28 cellular contexts compared by ENCODE assay signal in genomic region chr2:193371200-193371599, GRCh38.
"Had no signal": no experiment of that assay in that cellular context is flagged by ENCODE, and none has a peak within 500 bp of the region (broad histone marks: within the 10 kb centered on the region; RNA-seq: fewer than 3 reads in every experiment).

No MANE protein-coding gene starts in this region.

- H3K4me1 Mint-ChIP-seq: activated B cell treated with CpG ODN at 0.5 μM for 24 hours; activated CD4-positive, alpha-beta T cell treated with anti-CD3 and anti-CD28 coated beads for 36 hours; activated T-helper 17 cell treated with anti-CD3 and anti-CD28 coated beads, Interleukin-2, amount 50 U/mL, for 72 hours; naive thymus-derived CD8-positive, alpha-beta T cell; stimulated activated naive B cell treated with anti-CD40 and anti-IgM and Interleukin-4, amounts not matched to agents 10 μg/mL and 1 μg/mL and 100 μg/mL, for 72 hours; T-cell had no signal

- H3K27ac ChIP-seq: adrenal gland, heart left ventricle, left ventricle myocardium inferior, neutrophil, ovary, psoas muscle, transverse colon had no signal

- H3K4me1 ChIP-seq: adrenal gland, heart left ventricle, left ventricle myocardium inferior, psoas muscle, transverse colon had no signal

- H3K27me3 ChIP-seq: adrenal gland, heart left ventricle, neutrophil, transverse colon had no signal

- H3K9me3 ChIP-seq: adrenal gland, heart left ventricle, neutrophil, ovary, psoas muscle, transverse colon had no signal

- FAIRE-seq: astrocyte, TTC549, urothelium cell line had no signal

- ATAC-seq: activated CD4-positive, alpha-beta T cell treated with anti-CD3 and anti-CD28 coated beads for 36 hours; activated T-helper 17 cell treated with anti-CD3 and anti-CD28 coated beads, Interleukin-2, amount 50 U/mL, for 72 hours; heart left ventricle; naive thymus-derived CD8-positive, alpha-beta T cell; psoas muscle; right cardiac atrium; stimulated activated naive B cell treated with anti-CD40 and anti-IgM and Interleukin-4, amounts not matched to agents 10 μg/mL and 1 μg/mL and 100 μg/mL, for 72 hours; T-cell had no signal

- DNase-seq: activated B cell treated with CpG ODN at 0.5 μM for 24 hours; activated CD4-positive, alpha-beta T cell treated with anti-CD3 and anti-CD28 coated beads for 36 hours; activated CD4-positive, alpha-beta T cell treated with anti-CD3 and anti-CD28 coated beads, Interleukin-2, amount 50 U/mL, for 4 hours; activated CD8-positive, alpha-beta memory T cell treated with anti-CD3 and anti-CD28 coated beads for 24 hours; activated CD8-positive, alpha-beta memory T cell treated with anti-CD3 and anti-CD28 coated beads, Interleukin-2, amount 50 U/mL, for 4 hours; activated naive CD4-positive, alpha-beta T cell; activated T-cell treated with anti-CD3 and anti-CD28 coated beads, Interleukin-2, amount 50 U/mL, for 24 hours; adrenal gland; central memory CD4-positive, alpha-beta T cell; effector memory CD4-positive, alpha-beta T cell; heart left ventricle; left ventricle myocardium inferior; naive thymus-derived CD8-positive, alpha-beta T cell; ovary; psoas muscle; right cardiac atrium; stimulated activated CD4-positive, alpha-beta T cell treated with anti-CD3 and anti-CD28 coated beads, Interleukin-2, amount 100 ng/mL, for 24 hours; stimulated activated CD8-positive, alpha-beta memory T cell treated with anti-CD3 and anti-CD28 coated beads, Interleukin-4, amount 100 ng/mL, for 48 hours; stimulated activated naive B cell treated with anti-CD40 and anti-IgM and Interleukin-4, amounts not matched to agents 10 μg/mL and 1 μg/mL and 100 μg/mL, for 72 hours; T-cell; transverse colon had no signal

- H3K27me3 Mint-ChIP-seq: activated B cell treated with CpG ODN at 0.5 μM for 24 hours; activated naive CD8-positive, alpha-beta T cell; activated T-cell treated with anti-CD3 and anti-CD28 coated beads, Interleukin-2, amount 50 U/mL, for 24 hours; activated T-helper 17 cell treated with anti-CD3 and anti-CD28 coated beads, Interleukin-2, amount 50 U/mL, for 72 hours; naive thymus-derived CD8-positive, alpha-beta T cell; stimulated activated naive B cell treated with anti-CD40 and anti-IgM and Interleukin-4, amounts not matched to agents 10 μg/mL and 1 μg/mL and 100 μg/mL, for 72 hours; T-cell had no signal

- H3K4me3 ChIP-seq: adrenal gland, heart left ventricle, left ventricle myocardium inferior, ovary, psoas muscle, transverse colon had no signal

- H3K36me3 ChIP-seq: adrenal gland, heart left ventricle, left ventricle myocardium inferior, neutrophil, ovary, transverse colon had no signal

- H3K27ac Mint-ChIP-seq: activated B cell treated with CpG ODN at 0.5 μM for 24 hours; activated CD4-positive, alpha-beta T cell treated with anti-CD3 and anti-CD28 coated beads for 36 hours; activated naive CD8-positive, alpha-beta T cell; activated T-cell treated with anti-CD3 and anti-CD28 coated beads, Interleukin-2, amount 50 U/mL, for 24 hours; activated T-helper 17 cell treated with anti-CD3 and anti-CD28 coated beads, Interleukin-2, amount 50 U/mL, for 72 hours; mesothelial cell of epicardium; naive thymus-derived CD8-positive, alpha-beta T cell; stimulated activated naive B cell treated with anti-CD40 and anti-IgM and Interleukin-4, amounts not matched to agents 10 μg/mL and 1 μg/mL and 100 μg/mL, for 72 hours; T-cell had no signal

- H3K4me3 Mint-ChIP-seq: activated B cell treated with CpG ODN at 0.5 μM for 24 hours; activated CD4-positive, alpha-beta T cell treated with anti-CD3 and anti-CD28 coated beads for 36 hours; activated naive CD8-positive, alpha-beta T cell; activated T-cell treated with anti-CD3 and anti-CD28 coated beads, Interleukin-2, amount 50 U/mL, for 24 hours; activated T-helper 17 cell treated with anti-CD3 and anti-CD28 coated beads, Interleukin-2, amount 50 U/mL, for 72 hours; mesothelial cell of epicardium; naive thymus-derived CD8-positive, alpha-beta T cell; stimulated activated naive B cell treated with anti-CD40 and anti-IgM and Interleukin-4, amounts not matched to agents 10 μg/mL and 1 μg/mL and 100 μg/mL, for 72 hours; T-cell had no signal

- H3K36me3 Mint-ChIP-seq: activated naive CD8-positive, alpha-beta T cell; mesothelial cell of epicardium; naive thymus-derived CD8-positive, alpha-beta T cell; stimulated activated naive B cell treated with anti-CD40 and anti-IgM and Interleukin-4, amounts not matched to agents 10 μg/mL and 1 μg/mL and 100 μg/mL, for 72 hours; T-cell had no signal

- H3K9me3 Mint-ChIP-seq: activated B cell treated with CpG ODN at 0.5 μM for 24 hours; activated T-cell treated with anti-CD3 and anti-CD28 coated beads, Interleukin-2, amount 50 U/mL, for 24 hours; activated T-helper 17 cell treated with anti-CD3 and anti-CD28 coated beads, Interleukin-2, amount 50 U/mL, for 72 hours; mesothelial cell of epicardium; naive thymus-derived CD8-positive, alpha-beta T cell; stimulated activated naive B cell treated with anti-CD40 and anti-IgM and Interleukin-4, amounts not matched to agents 10 μg/mL and 1 μg/mL and 100 μg/mL, for 72 hours; T-cell had no signal
